1 cellular context compared by ENCODE assay signal in the genomic region with DNA sequence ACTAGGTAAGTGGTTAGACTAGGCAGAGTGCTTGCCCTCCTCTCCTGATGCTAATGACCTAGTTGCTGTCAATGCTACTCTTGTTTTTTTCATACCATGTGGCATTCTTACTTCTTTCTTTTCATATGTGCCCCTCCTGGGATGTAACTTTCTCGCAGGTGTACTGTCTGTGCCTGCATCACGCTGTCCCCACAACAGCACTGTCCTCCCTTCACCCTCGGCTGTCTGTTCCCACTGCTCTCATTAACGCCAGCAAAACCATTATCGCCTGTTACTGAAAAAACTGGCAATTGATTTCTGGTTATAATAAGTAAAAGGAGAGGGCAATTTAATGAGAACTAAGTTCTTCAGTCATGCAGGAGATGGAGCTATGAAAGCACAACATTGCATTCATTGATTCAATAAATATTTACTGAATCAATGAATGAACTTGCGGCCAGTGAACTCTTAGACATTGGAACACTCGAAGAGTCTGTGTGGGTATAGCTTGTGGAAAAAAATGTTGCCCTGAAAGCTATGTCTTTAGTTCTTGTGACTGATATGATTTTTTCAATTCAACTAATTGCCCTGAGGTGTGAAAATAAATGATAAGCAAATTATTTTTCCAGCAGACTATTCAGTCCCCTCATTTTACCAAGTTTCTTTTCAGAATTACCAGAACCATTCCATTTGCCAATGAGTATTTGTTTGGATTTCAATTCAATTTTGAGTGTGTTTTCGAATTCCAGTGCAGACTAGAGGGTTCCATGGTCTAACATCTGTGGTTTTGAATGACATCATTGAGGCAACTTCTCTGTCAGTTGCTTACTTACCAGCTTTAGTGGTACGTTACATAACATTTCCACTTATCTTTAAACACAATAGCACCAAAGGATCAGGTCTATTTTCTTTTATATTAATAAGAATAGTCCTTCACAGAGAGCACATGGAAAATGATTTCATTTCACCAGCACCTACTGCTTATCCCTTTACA.
TF ChIP-seq lines count a peak whose summit lies in the region.

No MANE protein-coding gene starts in this region.

TF ChIP-seq in HepG2, 621 proteins besides CTCF, POLR2A, EP300 and RAD21 (continued from another document and continues in another):
- TF ChIP-seq, protein P1, sequence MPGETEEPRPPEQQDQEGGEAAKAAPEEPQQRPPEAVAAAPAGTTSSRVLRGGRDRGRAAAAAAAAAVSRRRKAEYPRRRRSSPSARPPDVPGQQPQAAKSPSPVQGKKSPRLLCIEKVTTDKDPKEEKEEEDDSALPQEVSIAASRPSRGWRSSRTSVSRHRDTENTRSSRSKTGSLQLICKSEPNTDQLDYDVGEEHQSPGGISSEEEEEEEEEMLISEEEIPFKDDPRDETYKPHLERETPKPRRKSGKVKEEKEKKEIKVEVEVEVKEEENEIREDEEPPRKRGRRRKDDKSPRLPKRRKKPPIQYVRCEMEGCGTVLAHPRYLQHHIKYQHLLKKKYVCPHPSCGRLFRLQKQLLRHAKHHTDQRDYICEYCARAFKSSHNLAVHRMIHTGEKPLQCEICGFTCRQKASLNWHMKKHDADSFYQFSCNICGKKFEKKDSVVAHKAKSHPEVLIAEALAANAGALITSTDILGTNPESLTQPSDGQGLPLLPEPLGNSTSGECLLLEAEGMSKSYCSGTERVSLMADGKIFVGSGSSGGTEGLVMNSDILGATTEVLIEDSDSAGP (CRISPR knock-in tag; IDR thresholded peaks at IDR 0.05; ENCODE audit: borderline replicate concordance) = no peak
- TF ChIP-seq SRF (IDR thresholded peaks at IDR 0.05; ENCODE audit: low read depth, low read length) (no peak), RXRB (CRISPR knock-in tag; IDR thresholded peaks at IDR 0.05; ENCODE audit: borderline replicate concordance) (peak; percentile 52; the same call in 1 of the 2 replicates), ZNF207 (IDR thresholded peaks at IDR 0.05; ENCODE audit: borderline replicate concordance) (no peak), BORCS8-MEF2B (CRISPR knock-in tag; IDR thresholded peaks at IDR 0.05) (no peak), ZNF12 (CRISPR knock-in tag; IDR thresholded peaks at IDR 0.05) (no peak), ATF7 (IDR thresholded peaks at IDR 0.05) (peak; percentile 66), ATF7 (CRISPR knock-in tag; IDR thresholded peaks at IDR 0.05) (no peak), ZBTB7A (CRISPR knock-in tag; IDR thresholded peaks at IDR 0.05) (no peak), PCBP1 (IDR thresholded peaks at IDR 0.05; ENCODE audit: borderline replicate concordance, low read depth, low read length) (no peak), PHF5A (CRISPR knock-in tag; IDR thresholded peaks at IDR 0.05; ENCODE audit: low read depth, unreplicated experiment) (no peak), ZNF33B (CRISPR knock-in tag; IDR thresholded peaks at IDR 0.05) (no peak), YEATS2 (CRISPR knock-in tag; IDR thresholded peaks at IDR 0.05; ENCODE audit: borderline replicate concordance) (no peak), ATM (IDR thresholded peaks at IDR 0.05; ENCODE audit: borderline replicate concordance) (no peak), TOE1 (CRISPR knock-in tag; IDR thresholded peaks at IDR 0.05) (no peak), ZNF326 (CRISPR knock-in tag; IDR thresholded peaks at IDR 0.05; ENCODE audit: borderline replicate concordance) (no peak), CBX5 (CRISPR knock-in tag; IDR thresholded peaks at IDR 0.05; ENCODE audit: borderline replicate concordance) (no peak), IKZF4 (CRISPR knock-in tag; IDR thresholded peaks at IDR 0.05; ENCODE audit: borderline replicate concordance, low read depth, not compliant biosample characterization) (no peak), ATF1 (CRISPR knock-in tag; IDR thresholded peaks at IDR 0.05) (0 out of 2 replicates have a peak, but pooled peaks have one; percentile 19), GATA4 (IDR thresholded peaks at IDR 0.05; ENCODE audit: borderline replicate concordance, low read depth) (no peak), KLF11 (CRISPR knock-in tag; IDR thresholded peaks at IDR 0.05) (no peak), ZNF772 (CRISPR knock-in tag; IDR thresholded peaks at IDR 0.05) (no peak), ZFP82 (CRISPR knock-in tag; IDR thresholded peaks at IDR 0.05; ENCODE audit: borderline replicate concordance) (no peak), RELA (CRISPR knock-in tag; IDR thresholded peaks at IDR 0.05) (no peak), RAD51 (IDR thresholded peaks at IDR 0.05; ENCODE audit: borderline replicate concordance) (no peak), HMG20A (CRISPR knock-in tag; IDR thresholded peaks at IDR 0.05; ENCODE audit: borderline replicate concordance) (0 out of 2 replicates have a peak, but pooled peaks have one; percentile 19), ZNF317 (CRISPR knock-in tag; IDR thresholded peaks at IDR 0.05) (0 out of 2 replicates have a peak, but pooled peaks have one; percentile 32), CREB1 (IDR thresholded peaks at IDR 0.05) (no peak), CREB1 (CRISPR knock-in tag; IDR thresholded peaks at IDR 0.05) (no peak), ZNF678 (CRISPR knock-in tag; IDR thresholded peaks at IDR 0.05) (no peak), ZNF264 (CRISPR knock-in tag; IDR thresholded peaks at IDR 0.05) (no peak), TBL1XR1 (IDR thresholded peaks at IDR 0.05; ENCODE audit: borderline replicate concordance, low read length, partially characterized antibody) (no peak), SRY (CRISPR knock-in tag; IDR thresholded peaks at IDR 0.05) (no peak), POLR2G (IDR thresholded peaks at IDR 0.05; ENCODE audit: low read depth, low read length) (no peak)
- TF ChIP-seq, protein P2, sequence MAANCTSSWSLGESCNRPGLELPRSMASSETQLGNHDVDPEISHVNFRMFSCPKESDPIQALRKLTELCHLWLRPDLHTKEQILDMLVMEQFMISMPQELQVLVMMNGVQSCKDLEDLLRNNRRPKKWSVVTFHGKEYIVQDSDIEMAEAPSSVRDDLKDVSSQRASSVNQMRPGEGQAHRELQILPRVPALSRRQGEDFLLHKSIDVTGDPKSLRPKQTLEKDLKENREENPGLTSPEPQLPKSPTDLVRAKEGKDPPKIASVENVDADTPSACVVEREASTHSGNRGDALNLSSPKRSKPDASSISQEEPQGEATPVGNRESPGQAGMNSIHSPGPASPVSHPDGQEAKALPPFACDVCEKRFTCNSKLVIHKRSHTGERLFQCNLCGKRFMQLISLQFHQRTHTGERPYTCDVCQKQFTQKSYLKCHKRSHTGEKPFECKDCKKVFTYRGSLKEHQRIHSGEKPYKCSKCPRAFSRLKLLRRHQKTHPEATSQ (CRISPR knock-in tag; IDR thresholded peaks at IDR 0.05; ENCODE audit: borderline replicate concordance) = no peak
- TF ChIP-seq, protein P3, sequence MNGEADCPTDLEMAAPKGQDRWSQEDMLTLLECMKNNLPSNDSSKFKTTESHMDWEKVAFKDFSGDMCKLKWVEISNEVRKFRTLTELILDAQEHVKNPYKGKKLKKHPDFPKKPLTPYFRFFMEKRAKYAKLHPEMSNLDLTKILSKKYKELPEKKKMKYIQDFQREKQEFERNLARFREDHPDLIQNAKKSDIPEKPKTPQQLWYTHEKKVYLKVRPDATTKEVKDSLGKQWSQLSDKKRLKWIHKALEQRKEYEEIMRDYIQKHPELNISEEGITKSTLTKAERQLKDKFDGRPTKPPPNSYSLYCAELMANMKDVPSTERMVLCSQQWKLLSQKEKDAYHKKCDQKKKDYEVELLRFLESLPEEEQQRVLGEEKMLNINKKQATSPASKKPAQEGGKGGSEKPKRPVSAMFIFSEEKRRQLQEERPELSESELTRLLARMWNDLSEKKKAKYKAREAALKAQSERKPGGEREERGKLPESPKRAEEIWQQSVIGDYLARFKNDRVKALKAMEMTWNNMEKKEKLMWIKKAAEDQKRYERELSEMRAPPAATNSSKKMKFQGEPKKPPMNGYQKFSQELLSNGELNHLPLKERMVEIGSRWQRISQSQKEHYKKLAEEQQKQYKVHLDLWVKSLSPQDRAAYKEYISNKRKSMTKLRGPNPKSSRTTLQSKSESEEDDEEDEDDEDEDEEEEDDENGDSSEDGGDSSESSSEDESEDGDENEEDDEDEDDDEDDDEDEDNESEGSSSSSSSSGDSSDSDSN (CRISPR knock-in tag; IDR thresholded peaks at IDR 0.05) = no peak
- TF ChIP-seq, protein P4, sequence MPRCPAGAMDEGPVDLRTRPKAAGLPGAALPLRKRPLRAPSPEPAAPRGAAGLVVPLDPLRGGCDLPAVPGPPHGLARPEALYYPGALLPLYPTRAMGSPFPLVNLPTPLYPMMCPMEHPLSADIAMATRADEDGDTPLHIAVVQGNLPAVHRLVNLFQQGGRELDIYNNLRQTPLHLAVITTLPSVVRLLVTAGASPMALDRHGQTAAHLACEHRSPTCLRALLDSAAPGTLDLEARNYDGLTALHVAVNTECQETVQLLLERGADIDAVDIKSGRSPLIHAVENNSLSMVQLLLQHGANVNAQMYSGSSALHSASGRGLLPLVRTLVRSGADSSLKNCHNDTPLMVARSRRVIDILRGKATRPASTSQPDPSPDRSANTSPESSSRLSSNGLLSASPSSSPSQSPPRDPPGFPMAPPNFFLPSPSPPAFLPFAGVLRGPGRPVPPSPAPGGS (CRISPR knock-in tag; IDR thresholded peaks at IDR 0.05) = no peak
- TF ChIP-seq, protein P5, sequence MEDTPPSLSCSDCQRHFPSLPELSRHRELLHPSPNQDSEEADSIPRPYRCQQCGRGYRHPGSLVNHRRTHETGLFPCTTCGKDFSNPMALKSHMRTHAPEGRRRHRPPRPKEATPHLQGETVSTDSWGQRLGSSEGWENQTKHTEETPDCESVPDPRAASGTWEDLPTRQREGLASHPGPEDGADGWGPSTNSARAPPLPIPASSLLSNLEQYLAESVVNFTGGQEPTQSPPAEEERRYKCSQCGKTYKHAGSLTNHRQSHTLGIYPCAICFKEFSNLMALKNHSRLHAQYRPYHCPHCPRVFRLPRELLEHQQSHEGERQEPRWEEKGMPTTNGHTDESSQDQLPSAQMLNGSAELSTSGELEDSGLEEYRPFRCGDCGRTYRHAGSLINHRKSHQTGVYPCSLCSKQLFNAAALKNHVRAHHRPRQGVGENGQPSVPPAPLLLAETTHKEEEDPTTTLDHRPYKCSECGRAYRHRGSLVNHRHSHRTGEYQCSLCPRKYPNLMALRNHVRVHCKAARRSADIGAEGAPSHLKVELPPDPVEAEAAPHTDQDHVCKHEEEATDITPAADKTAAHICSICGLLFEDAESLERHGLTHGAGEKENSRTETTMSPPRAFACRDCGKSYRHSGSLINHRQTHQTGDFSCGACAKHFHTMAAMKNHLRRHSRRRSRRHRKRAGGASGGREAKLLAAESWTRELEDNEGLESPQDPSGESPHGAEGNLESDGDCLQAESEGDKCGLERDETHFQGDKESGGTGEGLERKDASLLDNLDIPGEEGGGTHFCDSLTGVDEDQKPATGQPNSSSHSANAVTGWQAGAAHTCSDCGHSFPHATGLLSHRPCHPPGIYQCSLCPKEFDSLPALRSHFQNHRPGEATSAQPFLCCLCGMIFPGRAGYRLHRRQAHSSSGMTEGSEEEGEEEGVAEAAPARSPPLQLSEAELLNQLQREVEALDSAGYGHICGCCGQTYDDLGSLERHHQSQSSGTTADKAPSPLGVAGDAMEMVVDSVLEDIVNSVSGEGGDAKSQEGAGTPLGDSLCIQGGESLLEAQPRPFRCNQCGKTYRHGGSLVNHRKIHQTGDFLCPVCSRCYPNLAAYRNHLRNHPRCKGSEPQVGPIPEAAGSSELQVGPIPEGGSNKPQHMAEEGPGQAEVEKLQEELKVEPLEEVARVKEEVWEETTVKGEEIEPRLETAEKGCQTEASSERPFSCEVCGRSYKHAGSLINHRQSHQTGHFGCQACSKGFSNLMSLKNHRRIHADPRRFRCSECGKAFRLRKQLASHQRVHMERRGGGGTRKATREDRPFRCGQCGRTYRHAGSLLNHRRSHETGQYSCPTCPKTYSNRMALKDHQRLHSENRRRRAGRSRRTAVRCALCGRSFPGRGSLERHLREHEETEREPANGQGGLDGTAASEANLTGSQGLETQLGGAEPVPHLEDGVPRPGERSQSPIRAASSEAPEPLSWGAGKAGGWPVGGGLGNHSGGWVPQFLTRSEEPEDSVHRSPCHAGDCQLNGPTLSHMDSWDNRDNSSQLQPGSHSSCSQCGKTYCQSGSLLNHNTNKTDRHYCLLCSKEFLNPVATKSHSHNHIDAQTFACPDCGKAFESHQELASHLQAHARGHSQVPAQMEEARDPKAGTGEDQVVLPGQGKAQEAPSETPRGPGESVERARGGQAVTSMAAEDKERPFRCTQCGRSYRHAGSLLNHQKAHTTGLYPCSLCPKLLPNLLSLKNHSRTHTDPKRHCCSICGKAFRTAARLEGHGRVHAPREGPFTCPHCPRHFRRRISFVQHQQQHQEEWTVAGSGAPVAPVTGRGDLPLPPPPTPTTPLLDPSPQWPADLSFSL (CRISPR knock-in tag; IDR thresholded peaks at IDR 0.05) = no peak
- TF ChIP-seq, protein P6, sequence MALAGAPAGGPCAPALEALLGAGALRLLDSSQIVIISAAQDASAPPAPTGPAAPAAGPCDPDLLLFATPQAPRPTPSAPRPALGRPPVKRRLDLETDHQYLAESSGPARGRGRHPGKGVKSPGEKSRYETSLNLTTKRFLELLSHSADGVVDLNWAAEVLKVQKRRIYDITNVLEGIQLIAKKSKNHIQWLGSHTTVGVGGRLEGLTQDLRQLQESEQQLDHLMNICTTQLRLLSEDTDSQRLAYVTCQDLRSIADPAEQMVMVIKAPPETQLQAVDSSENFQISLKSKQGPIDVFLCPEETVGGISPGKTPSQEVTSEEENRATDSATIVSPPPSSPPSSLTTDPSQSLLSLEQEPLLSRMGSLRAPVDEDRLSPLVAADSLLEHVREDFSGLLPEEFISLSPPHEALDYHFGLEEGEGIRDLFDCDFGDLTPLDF (CRISPR knock-in tag; IDR thresholded peaks at IDR 0.05) = no peak
- TF ChIP-seq, protein P7, sequence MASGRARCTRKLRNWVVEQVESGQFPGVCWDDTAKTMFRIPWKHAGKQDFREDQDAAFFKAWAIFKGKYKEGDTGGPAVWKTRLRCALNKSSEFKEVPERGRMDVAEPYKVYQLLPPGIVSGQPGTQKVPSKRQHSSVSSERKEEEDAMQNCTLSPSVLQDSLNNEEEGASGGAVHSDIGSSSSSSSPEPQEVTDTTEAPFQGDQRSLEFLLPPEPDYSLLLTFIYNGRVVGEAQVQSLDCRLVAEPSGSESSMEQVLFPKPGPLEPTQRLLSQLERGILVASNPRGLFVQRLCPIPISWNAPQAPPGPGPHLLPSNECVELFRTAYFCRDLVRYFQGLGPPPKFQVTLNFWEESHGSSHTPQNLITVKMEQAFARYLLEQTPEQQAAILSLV (CRISPR knock-in tag; IDR thresholded peaks at IDR 0.05; ENCODE audit: borderline replicate concordance) = no peak
- TF ChIP-seq, protein P8, sequence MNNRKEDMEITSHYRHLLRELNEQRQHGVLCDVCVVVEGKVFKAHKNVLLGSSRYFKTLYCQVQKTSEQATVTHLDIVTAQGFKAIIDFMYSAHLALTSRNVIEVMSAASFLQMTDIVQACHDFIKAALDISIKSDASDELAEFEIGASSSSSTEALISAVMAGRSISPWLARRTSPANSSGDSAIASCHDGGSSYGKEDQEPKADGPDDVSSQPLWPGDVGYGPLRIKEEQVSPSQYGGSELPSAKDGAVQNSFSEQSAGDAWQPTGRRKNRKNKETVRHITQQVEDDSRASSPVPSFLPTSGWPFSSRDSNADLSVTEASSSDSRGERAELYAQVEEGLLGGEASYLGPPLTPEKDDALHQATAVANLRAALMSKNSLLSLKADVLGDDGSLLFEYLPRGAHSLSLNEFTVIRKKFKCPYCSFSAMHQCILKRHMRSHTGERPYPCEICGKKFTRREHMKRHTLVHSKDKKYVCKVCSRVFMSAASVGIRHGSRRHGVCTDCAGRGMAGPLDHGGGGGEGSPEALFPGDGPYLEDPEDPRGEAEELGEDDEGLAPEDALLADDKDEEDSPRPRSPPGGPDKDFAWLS (CRISPR knock-in tag; IDR thresholded peaks at IDR 0.05; ENCODE audit: borderline replicate concordance) = no peak
